In genomic region chr1:107162745-107163144, GRCh38 we compare ENCODE assay signal across 1 cellular context.
TF ChIP-seq lines count a peak whose summit lies in the region.

No MANE protein-coding gene starts in this region.

TF ChIP-seq in K562, 482 proteins besides CTCF, POLR2A, EP300 and RAD21 (continued from another document):
- no peak for TF ChIP-seq ZNF212 (CRISPR knock-in tag; IDR thresholded peaks at IDR 0.05)
